ENCODE assay signal across 12 cellular contexts in the genomic region with DNA sequence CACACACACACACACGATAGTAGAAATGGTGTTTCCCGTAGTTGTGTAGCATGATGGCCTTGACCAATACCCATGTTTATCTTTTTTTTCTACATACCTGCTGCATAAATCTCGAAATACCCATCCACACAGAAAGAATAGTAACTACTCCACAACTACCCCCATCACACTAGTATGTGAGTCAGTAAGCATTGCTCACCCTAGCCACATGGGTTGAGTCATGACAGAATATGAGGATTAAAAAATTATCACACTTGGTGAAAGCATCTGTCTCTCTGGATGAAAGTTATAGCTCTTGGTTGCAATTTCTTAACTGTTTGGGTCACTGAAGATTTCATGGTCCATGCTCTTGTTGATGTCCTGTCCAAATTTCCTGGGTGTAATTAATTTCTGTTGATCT.
DNase-seq lines count a peak whose midpoint lies in the region; ATAC-seq and TF ChIP-seq lines count a peak whose summit lies in the region.
"Had no signal": no experiment of that assay in that cellular context is flagged by ENCODE, and none has a peak within 500 bp of the region (broad histone marks: within the 10 kb centered on the region; RNA-seq: fewer than 3 reads in every experiment).

No MANE protein-coding gene starts in this region.

- no peak overlapping the region for H3K4me3 ChIP-seq in fibroblast of villous mesenchyme (ENCODE audit: low read depth, low read length)
- H3K4me3 ChIP-seq: GM23338 had no signal

- POLR2A ChIA-PET in RWPE1 (lab: Yijun Ruan, JAX; ENCODE audit: low non-redundant PET): no interaction called here

- no peak for TF ChIP-seq CTCF in RWPE1 (conservative IDR thresholded peaks at IDR 0.05; ENCODE audit: low read depth)
- no peak for TF ChIP-seq CTCF in fibroblast of villous mesenchyme (IDR thresholded peaks at IDR 0.05; ENCODE audit: insufficient read depth, low read depth, low read length)

- CTCF ChIA-PET in RWPE1 (lab: Yijun Ruan, JAX): no interaction called here

- DNase-seq in stimulated activated naive CD4-positive, alpha-beta T cell treated with Interleukin-2 at 50 U/mL for 16 hours (lab: John Stamatoyannopoulos, UW): peak; percentile 0
- DNase-seq in stimulated activated naive CD4-positive, alpha-beta T cell (lab: John Stamatoyannopoulos, UW): no peak
- peak; percentile 77 for DNase-seq in RWPE1 (ENCODE audit: low spot score)
- DNase-seq in fibroblast of villous mesenchyme (ENCODE audit: low read depth): peak; percentile 36
- no peak for DNase-seq in NCI-H524 (lab: John Stamatoyannopoulos, UW)
- DNase-seq: activated CD4-positive, alpha-beta T cell treated with anti-CD3 and anti-CD28 coated beads, Interleukin-2, amount 10 ng/mL, durations not matched to agents 7 days and 5 days; Kasumi-1; SHP77 treated with DMSO at 0.1 percent for 48 hours had no signal

- H3K27ac ChIP-seq in RWPE1: no peak overlapping the region

- ATAC-seq in GM21423 (IDR thresholded peaks at IDR 0.05; ENCODE audit: unreplicated experiment): no peak
- ATAC-seq in HG03280 (IDR thresholded peaks at IDR 0.05; ENCODE audit: unreplicated experiment): no peak
- no peak for ATAC-seq in GM21381 (IDR thresholded peaks at IDR 0.05; ENCODE audit: unreplicated experiment)
- ATAC-seq: GM23338 had no signal

Comparison
In these comparisons a context has a peak if more than half of its experiments do, and no peak if none do; other contexts are left out.
1. DNase-seq: peak in stimulated activated naive CD4-positive, alpha-beta T cell treated with Interleukin-2 at 50 U/mL for 16 hours (single experiment), RWPE1 (single experiment) and fibroblast of villous mesenchyme (single experiment); none in stimulated activated naive CD4-positive, alpha-beta T cell (0 of 6) and NCI-H524 (0 of 2).